1 cellular context compared by ENCODE assay signal in genomic region chr9:137798142-137798541, GRCh38.
TF ChIP-seq lines count a peak whose summit lies in the region.

No MANE protein-coding gene starts in this region.

TF ChIP-seq in K562, 482 proteins besides CTCF, POLR2A, EP300 and RAD21:
- peak; percentile 63 for TF ChIP-seq ZNF121 (CRISPR knock-in tag; conservative IDR thresholded peaks at IDR 0.05)
- no peak for TF ChIP-seq RCOR1 (IDR thresholded peaks at IDR 0.05; ENCODE audit: borderline replicate concordance in 1 of 2, low read depth in 2 of 2, low read length in 2 of 2)
